ENCODE assay signal across 8 cellular contexts in the genomic region with DNA sequence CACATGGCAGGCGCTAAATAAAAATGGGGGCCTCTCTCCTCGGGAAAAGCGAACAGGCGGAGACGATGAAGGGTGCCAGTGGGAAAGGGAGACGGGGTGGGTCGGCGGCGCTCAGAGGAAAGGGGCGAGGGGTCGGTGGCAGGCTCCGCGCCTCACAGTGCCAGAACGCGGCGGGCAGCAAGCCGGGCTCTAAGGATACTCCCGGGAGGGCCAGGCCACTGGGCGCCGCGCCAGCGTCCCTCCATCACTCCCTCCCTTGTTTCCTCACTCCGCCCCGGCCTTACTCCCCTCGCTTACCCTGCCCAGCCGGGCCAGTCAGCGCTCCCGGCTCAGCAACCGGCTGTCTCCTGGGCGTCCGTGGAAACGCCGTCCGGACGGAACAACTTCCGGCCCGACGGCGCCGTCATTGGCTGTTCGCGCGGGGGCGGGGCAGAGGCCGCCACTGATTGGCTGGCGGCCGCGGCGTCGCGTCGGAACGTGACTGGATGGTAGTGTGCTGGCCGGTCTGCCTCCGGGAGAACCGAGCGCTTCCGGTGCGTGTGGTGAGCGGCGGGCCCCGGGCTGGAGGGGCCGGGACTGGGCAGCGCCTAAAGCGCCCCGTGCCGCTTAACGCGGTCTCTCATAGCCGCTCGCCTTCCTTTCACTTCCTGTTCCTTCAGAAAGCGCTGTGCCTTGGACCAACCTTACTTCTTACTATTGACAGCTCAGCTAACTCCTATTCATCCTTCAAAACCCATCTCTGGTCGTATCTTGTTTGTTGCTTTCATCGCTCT. TPM values are rescaled to one million over a fixed set of nuclear protein-coding genes. Genes with fewer than 3 reads are reported as not detected.
DNase-seq lines count a peak whose midpoint lies in the region; ATAC-seq and TF ChIP-seq lines count a peak whose summit lies in the region.

A gene (plus strand): TSS at position 523 of the 773 bp plus-strand sequence.

- peaks cover 25% of the 10 kb centered on the region for H3K79me2 ChIP-seq in PC-3 (ENCODE audit: low read length)

- H3K36me3 ChIP-seq in PC-3 (ENCODE audit: low read depth, low read length) (no peaks in the 10 kb centered on the region), muscle layer of colon (ENCODE audit: insufficient read depth, low read length) (no peaks in the 10 kb centered on the region)

- DNase-seq in DMS53 (lab: John Stamatoyannopoulos, UW) (peak; percentile 97), PC-3 (peak; percentile 97), erythroblast (lab: John Stamatoyannopoulos, UW) (peak; percentile 98 to 99)
- DNase-seq in Jurkat, Clone E6-1 (ENCODE audit: low read depth, low spot score), result peak; percentile 83
- peak; percentile 95 for DNase-seq in activated T-cell treated with anti-CD3 and anti-CD28 coated beads, Interleukin-2, amount 50 U/mL, for 1 hour
- DNase-seq in stimulated activated CD8-positive, alpha-beta memory T cell treated with anti-CD3 and anti-CD28 coated beads, Interleukin-7, amount 100 ng/mL, for 1 hour (ENCODE audit: low read depth in 2 of 2), result peak; percentile 87 to 88

- ATAC-seq in GM21717 (IDR thresholded peaks at IDR 0.05; ENCODE audit: unreplicated experiment) (peak; percentile 65), PC-3 (peak; percentile 88)

- peak within 1 kb of the TSS; percentile 83 for H2AFZ ChIP-seq in PC-3 (ENCODE audit: low read length)

- H3K9me2 ChIP-seq in PC-3 (replicated peaks; ENCODE audit: low read length), result no peaks in the 10 kb centered on the region

- no TSS peak for BruUV-seq in PC-3 (replicated peaks; lab: Mats Ljungman, UMichigan)

- no peak for TF ChIP-seq CTCF in PC-3 (conservative IDR thresholded peaks at IDR 0.05; ENCODE audit: low read depth, low read length)

- peak; percentile 89 for TF ChIP-seq POLR2A in erythroblast (IDR thresholded peaks at IDR 0.05; ENCODE audit: low read length)

- no peaks in the 10 kb centered on the region for H4K20me1 ChIP-seq in PC-3 (ENCODE audit: low read length)

- H3K9me3 ChIP-seq in PC-3 (ENCODE audit: low read length) (no peaks in the 10 kb centered on the region), muscle layer of colon (ENCODE audit: low read length) (no peaks in the 10 kb centered on the region)

- peaks cover 21% of the 10 kb centered on the region for H3K4me1 ChIP-seq in PC-3 (ENCODE audit: insufficient read depth, low read length)
- H3K4me1 ChIP-seq in muscle layer of colon (ENCODE audit: insufficient read depth, low read length), result peaks cover 26% of the 10 kb centered on the region

- H3F3A ChIP-seq in PC-3 (ENCODE audit: low read length, unreplicated experiment), result no peaks in the 10 kb centered on the region

- H3K9ac ChIP-seq in PC-3 (ENCODE audit: low read length) (peak within 1 kb of the TSS; percentile 96), muscle layer of colon (ENCODE audit: low read length) (peak within 1 kb of the TSS; percentile 80)

- peak within 1 kb of the TSS; percentile 97 for H3K4me2 ChIP-seq in PC-3 (ENCODE audit: low read length)

- POLR2A ChIA-PET in PC-3 (lab: Charles Lee; ENCODE audit: unreplicated experiment), result interaction anchor here (0.6 to 1.1 kb wide), 2 partner anchors 9 to 46 kb away, joined by 3 to 6 read pairs; no protein-coding TSS in a partner anchor

- CTCF ChIA-PET in PC-3 (lab: Charles Lee), result no interaction called here

- intact Hi-C loops in PC-3 (cut with micrococcal nuclease), result loop anchor here (1.0 to 5.0 kb wide), 4 partner anchors 91 to 184 kb away; no protein-coding TSS in a partner anchor

- H3K27me3 ChIP-seq in PC-3 (ENCODE audit: low read length) (no peaks in the 10 kb centered on the region), muscle layer of colon (ENCODE audit: control insufficient read depth in 1 of 2, insufficient read depth in 2 of 2, low read length in 2 of 2) (no peaks in the 10 kb centered on the region)

- peak within 1 kb of the TSS; percentile 75 for H3K4me3 ChIP-seq in Jurkat, Clone E6-1 (ENCODE audit: low read length)
- H3K4me3 ChIP-seq in PC-3 (ENCODE audit: low read length) (peak within 1 kb of the TSS; percentile 92), muscle layer of colon (ENCODE audit: low read depth in 1 of 2, low read length in 2 of 2) (peak within 1 kb of the TSS; percentile 81 to 87)

- H3K27ac ChIP-seq in PC-3 (ENCODE audit: low read length), result peak within 1 kb of the TSS; percentile 65
- peak within 1 kb of the TSS; percentile 87 for H3K27ac ChIP-seq in muscle layer of colon (ENCODE audit: low read depth, low read length)

RNA-seq across cellular contexts. Expression of the gene that starts here (rescaled TPM):
- 6.5 TPM for polyA plus RNA-seq in Jurkat, Clone E6-1 (2012; ENCODE audit: insufficient read depth, insufficient read length)
- total RNA-seq in PC-3 (2014; rRNA removed), result 8.3 and 13.0 TPM in 2 replicates

Comparison
In these comparisons a context has a peak if more than half of its experiments do, and no peak if none do; other contexts are left out.
1. Peak in every context shown above with its lines: DNase-seq, ATAC-seq, H3K4me3 ChIP-seq and H3K27ac ChIP-seq.